ENCODE assay signal across 26 cellular contexts in genomic region chr11:26244207-26244606, GRCh38.
DNase-seq lines count a peak whose midpoint lies in the region; ATAC-seq and TF ChIP-seq lines count a peak whose summit lies in the region.
"Had no signal": no experiment of that assay in that cellular context is flagged by ENCODE, and none has a peak within 500 bp of the region (broad histone marks: within the 10 kb centered on the region; RNA-seq: fewer than 3 reads in every experiment).

No MANE protein-coding gene starts in this region.

- H3K4me1 ChIP-seq in gastroesophageal sphincter: peaks cover 0 to 8% (median 5%) of the 10 kb centered on the region in 3 donors
- peaks cover 0 to 10% (median 0%) of the 10 kb centered on the region in 4 donors for H3K4me1 ChIP-seq in tibial artery
- H3K4me1 ChIP-seq: BLaER1, HAP-1, psoas muscle, stomach, transverse colon had no signal

- no peak for TF ChIP-seq EP300 in gastroesophageal sphincter (IDR thresholded peaks at IDR 0.05)

- no peaks in the 10 kb centered on the region for H3K27me3 ChIP-seq in gastroesophageal sphincter
- H3K27me3 ChIP-seq in tibial artery: no peaks in the 10 kb centered on the region
- H3K27me3 ChIP-seq: BLaER1, neutrophil, stomach, transverse colon had no signal

- intact Hi-C loops in Right ventricle myocardium inferior (cut with DNase I) (no loop called here), cardiac septum (cut with DNase I) (no loop called here), tibial artery (cut with DNase I; ENCODE audit: low total_unique reads) (no loop called here)

- no peaks in the 10 kb centered on the region for H3K9me3 ChIP-seq in gastroesophageal sphincter
- no peaks in the 10 kb centered on the region for H3K9me3 ChIP-seq in tibial artery
- H3K9me3 ChIP-seq: BLaER1, HAP-1, neutrophil, psoas muscle, stomach, transverse colon had no signal

- no peaks in the 10 kb centered on the region for H3K36me3 ChIP-seq in gastroesophageal sphincter
- H3K36me3 ChIP-seq in tibial artery: no peaks in the 10 kb centered on the region
- H3K36me3 ChIP-seq: BLaER1, HAP-1, neutrophil, stomach, transverse colon had no signal

- WGBS in gastroesophageal sphincter (ENCODE audit: low coverage in 1 of 2), 2 donors: 9 to 25% methylated on average over 2 of the region's 2 CpGs

- peak overlapping the region; percentile 73 for H3K27ac ChIP-seq in VCaP
- H3K27ac ChIP-seq in gastroesophageal sphincter: peak overlapping the region; percentile 34 to 52 (median 38)
- H3K27ac ChIP-seq in tibial artery: peak overlapping the region; percentile 48 to 50
- H3K27ac ChIP-seq: BLaER1, neutrophil, psoas muscle, stomach had no signal

- H3K4me3 ChIP-seq in gastroesophageal sphincter (no peak overlapping the region), tibial artery (peak overlapping the region in 1 of 2 donors; percentile 18)
- H3K4me3 ChIP-seq: BLaER1, HAP-1, psoas muscle, stomach, transverse colon had no signal

- ATAC-seq in Right ventricle myocardium inferior: peak; percentile 48
- ATAC-seq in gastroesophageal sphincter: peak; percentile 76
- no peak for ATAC-seq in GM21381 (IDR thresholded peaks at IDR 0.05; ENCODE audit: unreplicated experiment)
- ATAC-seq: activated naive CD8-positive, alpha-beta T cell treated with anti-CD3 and anti-CD28 coated beads, Interleukin-2, amount 50 U/mL, for 24 hours; psoas muscle had no signal

- TF ChIP-seq POLR2A in gastroesophageal sphincter (IDR thresholded peaks at IDR 0.05): no peak

- TF ChIP-seq CTCF in VCaP (conservative IDR thresholded peaks at IDR 0.05) (no peak), gastroesophageal sphincter (IDR thresholded peaks at IDR 0.05) (no peak), tibial artery (IDR thresholded peaks at IDR 0.05) (no peak), GM10266 (IDR thresholded peaks at IDR 0.05; ENCODE audit: control insufficient read depth, insufficient read depth, low read depth, missing control alignments) (no peak)

- DNase-seq in Right ventricle myocardium inferior (ENCODE audit: missing footprints): no peak
- DNase-seq in cardiac septum (ENCODE audit: low spot score): no peak
- no peak for DNase-seq in tibial artery
- DNase-seq in GM10266 (ENCODE audit: extremely low spot score): no peak
- no peak for DNase-seq in stimulated activated CD4-positive, alpha-beta T cell treated with anti-CD3 and anti-CD28 coated beads, Interleukin-12 subunit alpha, Interleukin-12 subunit beta, amount 100 ng/mL, for 4 hours
- DNase-seq: activated naive CD8-positive, alpha-beta T cell treated with anti-CD3 and anti-CD28 coated beads, Interleukin-2, amount 50 U/mL, for 24 hours; activated T-cell treated with anti-CD3 and anti-CD28 coated beads for 4 hours; DMS153; foreskin melanocyte; hippocampal formation; KG1; left cardiac atrium; NCI-H146; NCI-H2107; NCI-H446; NCI-H82; psoas muscle; stimulated activated CD8-positive, alpha-beta memory T cell treated with anti-CD3 and anti-CD28 coated beads, Interleukin-4, amount 100 ng/mL, for 48 hours; stomach; transverse colon had no signal
